Comparison of ENCODE assay signal across 8 cellular contexts in the genomic region with DNA sequence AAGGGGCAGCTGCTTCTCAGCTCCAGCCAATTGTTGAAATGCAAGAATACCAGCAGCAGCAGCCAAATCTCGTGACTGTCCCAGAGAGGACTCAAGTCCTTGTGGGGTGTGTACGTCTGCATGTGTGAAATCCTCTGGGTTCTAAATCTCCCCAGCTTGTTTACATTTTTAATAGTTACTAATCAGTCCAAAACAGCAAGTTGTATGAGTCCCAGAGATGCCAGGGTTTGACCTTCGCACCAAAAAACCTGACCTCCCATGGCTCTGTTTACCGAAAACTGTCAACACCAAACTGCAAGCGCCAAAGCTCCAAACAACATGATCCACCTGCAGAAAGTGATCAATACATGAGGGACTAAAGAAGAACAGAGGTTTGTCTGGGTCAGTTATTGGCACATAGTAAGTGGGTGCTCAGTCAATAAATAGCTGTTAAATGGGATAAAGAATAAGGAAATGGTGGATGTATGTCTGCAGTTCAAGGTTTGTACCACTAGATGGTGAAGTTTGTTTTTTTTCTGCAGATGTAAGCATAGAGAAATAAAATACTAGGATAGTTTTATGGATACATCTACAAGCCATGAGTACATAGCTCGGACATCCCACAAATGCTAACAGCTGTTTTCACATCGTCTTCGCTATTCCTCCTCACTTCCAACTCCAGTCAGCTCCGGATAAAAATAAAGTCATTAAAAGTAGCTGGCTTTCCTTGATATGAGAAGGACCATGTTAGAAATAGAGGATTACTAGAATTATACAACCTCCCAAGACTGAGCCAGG.
DNase-seq lines count a peak whose midpoint lies in the region; ATAC-seq and TF ChIP-seq lines count a peak whose summit lies in the region.

No MANE protein-coding gene starts in this region.

- H3K27ac Mint-ChIP-seq in immature natural killer cell: no peak overlapping the region

- no peak for TF ChIP-seq POLR2A in body of pancreas (IDR thresholded peaks at IDR 0.05)

- ATAC-seq in body of pancreas: peak; percentile 62
- ATAC-seq in GM21737 (IDR thresholded peaks at IDR 0.05; ENCODE audit: unreplicated experiment): no peak

- H3F3A ChIP-seq in DOHH2 (ENCODE audit: control insufficient read depth, insufficient read depth): no peaks in the 10 kb centered on the region

- H3K4me3 Mint-ChIP-seq in immature natural killer cell: no peak overlapping the region

- intact Hi-C loops in body of pancreas (cut with DNase I): no loop called here

- H3K36me3 ChIP-seq in DOHH2 (ENCODE audit: control insufficient read depth, low read length) (no peaks in the 10 kb centered on the region), H7 (replicated peaks; ENCODE audit: control insufficient read depth, insufficient read depth, low read length) (no peaks in the 10 kb centered on the region), body of pancreas (replicated peaks in 1 of 2; ENCODE audit: insufficient read depth in 1 of 2, low read depth in 2 of 2) (no peaks in the 10 kb centered on the region)

- H3K9me3 ChIP-seq in DOHH2 (ENCODE audit: control insufficient read depth, insufficient read depth, low read length) (no peaks in the 10 kb centered on the region), body of pancreas (no peaks in the 10 kb centered on the region)

- H3K4me2 ChIP-seq in DOHH2 (ENCODE audit: low read length): no peak overlapping the region

- H3K9me3 Mint-ChIP-seq in immature natural killer cell: no peaks in the 10 kb centered on the region

- peaks cover 0 to 11% (median 2%) of the 10 kb centered on the region in 3 donors for H3K27me3 Mint-ChIP-seq in immature natural killer cell (ENCODE audit: low read depth in 3 of 3)

- TF ChIP-seq CTCF in DOHH2 (IDR thresholded peaks at IDR 0.05; ENCODE audit: low read depth, low read length, poor library complexity, severe bottlenecking) (peak; percentile 85), body of pancreas (IDR thresholded peaks at IDR 0.05) (peak; percentile 43 to 82 (median 66))

- no peaks in the 10 kb centered on the region for H3K36me3 Mint-ChIP-seq in immature natural killer cell

- DNase-seq in H7: peak; percentile 18
- peak; percentile 16 for DNase-seq in NCI-H2227 (lab: John Stamatoyannopoulos, UW; ENCODE audit: unreplicated experiment)
- no peak for DNase-seq in body of pancreas
- DNase-seq in immature natural killer cell: peak; percentile 26 to 47 (median 39)
- peak; percentile 86 for DNase-seq in superior temporal gyrus (ENCODE audit: extremely low spot score)
- no peak for DNase-seq in stimulated activated naive CD4-positive, alpha-beta T cell treated with Interleukin-2 at 50 U/mL for 16 hours (lab: John Stamatoyannopoulos, UW)

- H3K4me3 ChIP-seq in DOHH2 (ENCODE audit: low read length) (no peak overlapping the region), H7 (ENCODE audit: insufficient read depth, low read depth, low read length) (no peak overlapping the region), body of pancreas (no peak overlapping the region)

- 51 to 52% methylated on average over 9 of the region's 9 CpGs for WGBS in body of pancreas, 2 donors

- H3K27ac ChIP-seq in DOHH2 (ENCODE audit: low read depth, low read length) (no peak overlapping the region), body of pancreas (no peak overlapping the region)

- no peaks in the 10 kb centered on the region for H3K9me2 ChIP-seq in DOHH2 (replicated peaks; ENCODE audit: control insufficient read depth, low read length)

- no peaks in the 10 kb centered on the region for H3K4me1 Mint-ChIP-seq in immature natural killer cell

- no peaks in the 10 kb centered on the region for H4K20me1 ChIP-seq in DOHH2 (ENCODE audit: control insufficient read depth, insufficient read depth, low read depth, low read length)

- H3K4me1 ChIP-seq in DOHH2 (ENCODE audit: control insufficient read depth, low read length) (no peaks in the 10 kb centered on the region), body of pancreas (peaks cover 5% of the 10 kb centered on the region)

- H3K79me2 ChIP-seq in DOHH2 (ENCODE audit: control insufficient read depth, low read length): no peaks in the 10 kb centered on the region

- H3K27me3 ChIP-seq in DOHH2 (ENCODE audit: control insufficient read depth, low read length) (peaks cover 29% of the 10 kb centered on the region), H7 (ENCODE audit: control insufficient read depth, insufficient read depth, low read length) (no peaks in the 10 kb centered on the region), body of pancreas (no peaks in the 10 kb centered on the region)

Comparison
In these comparisons a context has a peak if more than half of its experiments do, and no peak if none do; other contexts are left out.
1. DNase-seq: peak in H7 (single experiment), NCI-H2227 (single experiment), immature natural killer cell (3 of 3) and superior temporal gyrus (single experiment); none in body of pancreas (0 of 4) and stimulated activated naive CD4-positive, alpha-beta T cell treated with Interleukin-2 at 50 U/mL for 16 hours (single experiment).